In genomic region chrX:155094468-155095061, GRCh38 we compare ENCODE assay signal across 1 cellular context.
TF ChIP-seq lines count a peak whose summit lies in the region.

No MANE protein-coding gene starts in this region.

TF ChIP-seq in H1, 55 proteins besides CTCF, POLR2A, EP300 and RAD21:
- TF ChIP-seq FOSL1 (IDR thresholded peaks at IDR 0.05; ENCODE audit: insufficient read depth, low read depth, low read length): no peak
- no peak for TF ChIP-seq CTBP2 (IDR thresholded peaks at IDR 0.05; ENCODE audit: borderline replicate concordance, insufficient read depth, insufficient read length, low read length)
- no peak for TF ChIP-seq BCL11A (IDR thresholded peaks at IDR 0.05; ENCODE audit: low read depth in 2 of 2, low read length in 2 of 2)
- TF ChIP-seq CHD7 (IDR thresholded peaks at IDR 0.05; ENCODE audit: insufficient replicate concordance, low read length): no peak
- TF ChIP-seq CBX8 (IDR thresholded peaks at IDR 0.05; ENCODE audit: borderline replicate concordance, low read depth, low read length): no peak
- TF ChIP-seq E2F6 (IDR thresholded peaks at IDR 0.05): no peak
- TF ChIP-seq MAFK (IDR thresholded peaks at IDR 0.05; ENCODE audit: low read depth, low read length): no peak
- TF ChIP-seq EZH2 (IDR thresholded peaks at IDR 0.05; ENCODE audit: low read depth, low read length, severe bottlenecking): no peak
- TF ChIP-seq USF2 (IDR thresholded peaks at IDR 0.05; ENCODE audit: low read length): no peak
- TF ChIP-seq ATF2 (IDR thresholded peaks at IDR 0.05; ENCODE audit: low read length): no peak
- TF ChIP-seq RBBP5 (IDR thresholded peaks at IDR 0.05; ENCODE audit: borderline replicate concordance, low read depth, low read length): no peak
- no peak for TF ChIP-seq TAF1 (IDR thresholded peaks at IDR 0.05; ENCODE audit: low read depth, low read length)
- no peak for TF ChIP-seq SIN3A (conservative IDR thresholded peaks at IDR 0.05 in 1 of 2, IDR thresholded peaks at IDR 0.05 in 1 of 2; ENCODE audit: low read depth in 1 of 2, low read length in 2 of 2)
- no peak for TF ChIP-seq BACH1 (IDR thresholded peaks at IDR 0.05; ENCODE audit: low read length)
- TF ChIP-seq MAX (IDR thresholded peaks at IDR 0.05): no peak
- TF ChIP-seq CREB1 (IDR thresholded peaks at IDR 0.05): no peak
- TF ChIP-seq TEAD4 (IDR thresholded peaks at IDR 0.05; ENCODE audit: low read depth, low read length): no peak
- no peak for TF ChIP-seq ASH2L (IDR thresholded peaks at IDR 0.05; ENCODE audit: low read length)
- no peak for TF ChIP-seq CHD1 (IDR thresholded peaks at IDR 0.05; ENCODE audit: low read depth, low read length)
TF ChIP-seq in H1: peak in this region for 0.
